Comparison of ENCODE assay signal across 7 cellular contexts in the genomic region with DNA sequence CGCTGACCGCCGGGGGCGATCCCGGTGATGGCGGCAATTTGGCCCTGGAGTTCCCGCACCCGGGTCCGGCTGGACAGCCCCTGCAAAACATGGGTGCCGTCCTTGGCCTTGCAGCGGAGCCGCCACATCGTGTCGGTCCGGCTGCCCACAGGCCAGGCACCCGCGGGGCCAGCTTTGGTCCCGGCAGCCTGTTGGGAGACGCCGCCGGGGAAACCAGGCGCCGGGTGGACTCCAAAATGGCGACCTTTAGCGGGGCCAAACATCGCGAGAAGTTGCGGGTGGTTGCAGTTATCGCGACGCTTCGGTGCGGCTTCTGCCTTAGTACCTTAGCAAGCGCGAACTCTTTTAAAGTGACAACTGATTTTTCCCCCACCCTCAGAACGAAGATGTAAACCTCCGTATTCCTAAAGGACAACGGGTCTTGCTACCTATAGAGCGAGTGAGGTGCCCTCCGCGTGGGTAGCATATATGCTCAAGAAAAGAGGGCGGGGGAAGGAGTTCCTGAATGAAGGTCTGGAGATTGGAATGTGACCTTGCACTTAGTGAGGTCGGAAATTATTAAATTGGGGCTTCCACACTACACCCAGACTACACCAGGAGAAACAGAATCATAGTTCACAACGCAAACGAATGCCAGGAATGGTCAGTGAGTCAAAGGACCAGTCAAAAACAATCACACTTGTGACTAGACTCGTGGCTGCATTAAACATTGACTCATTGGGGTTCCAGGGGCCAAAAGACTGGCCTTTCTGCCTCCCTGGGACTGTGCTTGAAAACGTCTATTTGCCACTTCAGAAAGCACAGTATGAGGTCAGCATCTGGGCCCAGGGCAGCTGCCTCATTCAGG. TPM values are rescaled to one million over a fixed set of nuclear protein-coding genes. Genes with fewer than 3 reads are reported as not detected.
DNase-seq lines count a peak whose midpoint lies in the region; ATAC-seq and TF ChIP-seq lines count a peak whose summit lies in the region.

Gene YOD1 (minus strand): TSS at position 441 of the 847 bp plus-strand sequence. CDS start 178 bp downstream, at position 263.

- H3K36me3 Mint-ChIP-seq in activated CD4-positive, alpha-beta T cell treated with anti-CD3 and anti-CD28 coated beads for 36 hours (ENCODE audit: low read depth) = peaks cover 20% of the 10 kb centered on the region

- TF ChIP-seq CTCF in choroid plexus epithelial cell (conservative IDR thresholded peaks at IDR 0.05; ENCODE audit: low read depth, low read length) = no peak

- H3K4me3 ChIP-seq in choroid plexus epithelial cell (ENCODE audit: low read depth, low read length) = peak within 1 kb of the TSS; percentile 96

- no peaks in the 10 kb centered on the region for H3K9me3 Mint-ChIP-seq in activated CD4-positive, alpha-beta T cell treated with anti-CD3 and anti-CD28 coated beads for 36 hours (ENCODE audit: low read depth)

- no peaks in the 10 kb centered on the region for H3K27me3 Mint-ChIP-seq in activated CD4-positive, alpha-beta T cell treated with anti-CD3 and anti-CD28 coated beads for 36 hours

- DNase-seq in NCI-H510A (lab: John Stamatoyannopoulos, UW) = peak; percentile 88
- DNase-seq in activated CD4-positive, alpha-beta T cell treated with anti-CD3 and anti-CD28 coated beads for 36 hours = peak; percentile 96
- DNase-seq in choroid plexus epithelial cell (ENCODE audit: low read depth) = peak; percentile 95
- peak; percentile 99 for DNase-seq in kidney tubule cell (ENCODE audit: low spot score)
- DNase-seq in stimulated activated CD4-positive, alpha-beta T cell treated with anti-CD3 and anti-CD28 coated beads, Interleukin-15, amount 100 ng/mL, for 24 hours = peak; percentile 94

- intact Hi-C loops in activated CD4-positive, alpha-beta T cell treated with anti-CD3 and anti-CD28 coated beads for 36 hours (cut with DNase I, micrococcal nuclease) = loop anchor here (1.0 to 10.0 kb wide), 9 partner anchors 26 to 814 kb away; partner anchors contain the start of gene CD55 (in 2 of the 2)

- POLR2A ChIA-PET in activated CD4-positive, alpha-beta T cell treated with anti-CD3 and anti-CD28 coated beads for 36 hours (lab: Charles Lee) = interaction anchor here (1.0 kb wide), 1 partner anchor 270 kb away, joined by 3 read pairs; no protein-coding TSS in a partner anchor

- H3K27ac Mint-ChIP-seq in activated CD4-positive, alpha-beta T cell treated with anti-CD3 and anti-CD28 coated beads for 36 hours = peak within 1 kb of the TSS; percentile 98

- peaks cover 57% of the 10 kb centered on the region for H3K4me1 Mint-ChIP-seq in activated CD4-positive, alpha-beta T cell treated with anti-CD3 and anti-CD28 coated beads for 36 hours

- H3K4me3 Mint-ChIP-seq in activated CD4-positive, alpha-beta T cell treated with anti-CD3 and anti-CD28 coated beads for 36 hours = peak within 1 kb of the TSS; percentile 99

- peak; percentile 47 for ATAC-seq in GM18517 (IDR thresholded peaks at IDR 0.05; ENCODE audit: unreplicated experiment)
- ATAC-seq in HG03159 (IDR thresholded peaks at IDR 0.05; ENCODE audit: unreplicated experiment) = peak; percentile 40
- peak; percentile 67 for ATAC-seq in activated CD4-positive, alpha-beta T cell treated with anti-CD3 and anti-CD28 coated beads for 36 hours

- CTCF ChIA-PET in activated CD4-positive, alpha-beta T cell treated with anti-CD3 and anti-CD28 coated beads for 36 hours (lab: Charles Lee) = interaction anchor here (1.0 to 1.8 kb wide), 6 partner anchors 7 to 354 kb away, joined by 3 to 8 read pairs (median 4); no protein-coding TSS in a partner anchor

RNA-seq across cellular contexts. Expression of gene YOD1, which starts in this region (rescaled TPM):
- total RNA-seq in activated CD4-positive, alpha-beta T cell treated with anti-CD3 and anti-CD28 coated beads for 36 hours = 1 to 10 TPM; 5.3 to 6.0 TPM

Comparison
In these comparisons a context has a peak if more than half of its experiments do, and no peak if none do; other contexts are left out.
1. Peak in every context shown above with its lines: DNase-seq, ATAC-seq and H3K4me3 ChIP-seq.